8 cellular contexts compared by ENCODE assay signal in the genomic region with DNA sequence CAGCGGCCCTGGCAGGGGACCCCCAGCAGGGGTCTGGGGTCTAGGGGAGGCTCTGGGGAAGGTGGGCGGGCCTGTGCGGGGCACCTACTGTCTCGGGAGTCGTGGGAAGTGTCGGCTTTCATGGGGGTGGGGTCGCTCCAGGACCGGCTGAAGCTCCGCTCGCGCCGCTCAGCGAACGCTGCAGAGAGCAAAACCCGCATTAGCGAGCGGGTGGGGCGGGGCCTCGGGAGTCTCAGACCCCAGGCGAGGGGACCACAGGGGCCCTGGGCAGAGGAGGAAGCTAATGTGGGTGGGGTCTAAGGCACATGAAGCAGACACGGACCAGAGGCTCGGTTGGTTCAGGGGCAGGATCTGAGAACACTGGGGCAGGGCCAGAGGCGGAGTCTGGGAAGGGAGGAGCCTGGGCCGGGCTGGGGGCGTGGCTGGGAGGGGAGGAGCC. TPM values are rescaled to one million over a fixed set of nuclear protein-coding genes. Genes with fewer than 3 reads are reported as not detected.
DNase-seq lines count a peak whose midpoint lies in the region; ATAC-seq and TF ChIP-seq lines count a peak whose summit lies in the region.

No MANE protein-coding gene starts in this region.

- no peak overlapping the region for H3K27ac ChIP-seq in OCI-LY7 (ENCODE audit: low read depth, low read length, poor library complexity, severe bottlenecking)
- H3K27ac ChIP-seq in osteoblast (ENCODE audit: low read depth, low read length): no peak overlapping the region
- no peak overlapping the region for H3K27ac ChIP-seq in aorta (ENCODE audit: low read depth in 1 of 2, low read length in 2 of 2)

- H3K9me2 ChIP-seq in OCI-LY7 (ENCODE audit: insufficient read depth, low read length): no peaks in the 10 kb centered on the region

- H2AFZ ChIP-seq in OCI-LY7 (ENCODE audit: low read length) (no peak overlapping the region), osteoblast (ENCODE audit: low read length) (no peak overlapping the region)

- 65 to 71% methylated on average over 23 to 25 of the region's 25 CpGs for WGBS in aorta, 2 donors

- no TSS peak for BruUV-seq in OCI-LY7 (replicated peaks; lab: Mats Ljungman, UMichigan)

- H3K4me3 ChIP-seq in OCI-LY7 (ENCODE audit: low read depth, low read length, poor library complexity, severe bottlenecking) (no peak overlapping the region), osteoblast (ENCODE audit: insufficient read depth, low read length) (no peak overlapping the region), aorta (ENCODE audit: low read length in 2 of 2) (no peak overlapping the region)

- H3K9me3 ChIP-seq in OCI-LY7 (ENCODE audit: low read length) (no peaks in the 10 kb centered on the region), osteoblast (ENCODE audit: low read depth, low read length) (no peaks in the 10 kb centered on the region), aorta (ENCODE audit: control insufficient read depth, low read length) (no peaks in the 10 kb centered on the region)

- POLR2A ChIA-PET in OCI-LY7 (lab: Charles Lee): interaction anchor here (0.8 kb wide), 1 partner anchor 185 kb away, joined by 3 read pairs; no protein-coding TSS in a partner anchor

- CTCF ChIA-PET in OCI-LY7 (lab: Charles Lee; ENCODE audit: unreplicated experiment): no interaction called here

- H4K20me1 ChIP-seq in OCI-LY7 (ENCODE audit: insufficient read depth, low read length) (no peaks in the 10 kb centered on the region), osteoblast (ENCODE audit: insufficient read depth, low read length) (peaks cover 39% of the 10 kb centered on the region)

- H3K27me3 ChIP-seq in osteoblast (ENCODE audit: insufficient read depth, low read length): no peaks in the 10 kb centered on the region
- H3K27me3 ChIP-seq in aorta (ENCODE audit: control insufficient read depth in 1 of 2, insufficient read depth in 2 of 2, low read length in 1 of 2): no peaks in the 10 kb centered on the region

- H3K36me3 ChIP-seq in OCI-LY7 (ENCODE audit: insufficient read depth, low read length) (peaks cover 17% of the 10 kb centered on the region; the same call in 1 of the 2 replicates), osteoblast (ENCODE audit: insufficient read depth, low read length) (peaks cover 23% of the 10 kb centered on the region), aorta (ENCODE audit: control insufficient read depth in 1 of 2, insufficient read depth in 2 of 2, low read length in 1 of 2) (peaks cover 0 to 1% of the 10 kb centered on the region in 2 donors)

- H3K4me2 ChIP-seq in OCI-LY7 (ENCODE audit: low read length) (peak overlapping the region; percentile 7; the same call in 1 of the 2 replicates), osteoblast (ENCODE audit: insufficient read depth, low read length) (no peak overlapping the region)

- TF ChIP-seq CTCF in OCI-LY7 (conservative IDR thresholded peaks at IDR 0.05; ENCODE audit: low read length): no peak
- no peak for TF ChIP-seq CTCF in osteoblast (IDR thresholded peaks at IDR 0.05; ENCODE audit: extremely low read depth, low read depth, low read length)

- peaks cover 29% of the 10 kb centered on the region for H3K4me1 ChIP-seq in OCI-LY7 (ENCODE audit: insufficient read depth, low read length, poor library complexity, severe bottlenecking)
- H3K4me1 ChIP-seq in osteoblast (ENCODE audit: insufficient read depth, low read length): peaks cover 25% of the 10 kb centered on the region
- peaks cover 0 to 4% of the 10 kb centered on the region in 2 donors for H3K4me1 ChIP-seq in aorta (ENCODE audit: control insufficient read depth in 1 of 2, insufficient read depth in 2 of 2, low read length in 2 of 2)

- ATAC-seq in GM21529 (IDR thresholded peaks at IDR 0.05; ENCODE audit: unreplicated experiment) (peak; percentile 40), aorta (ENCODE audit: low FRiP score) (peak; percentile 56)

- H3K79me2 ChIP-seq in OCI-LY7 (ENCODE audit: insufficient read depth, low read depth, low read length): no peaks in the 10 kb centered on the region
- H3K79me2 ChIP-seq in osteoblast (ENCODE audit: insufficient read depth, low read length): peaks cover 9% of the 10 kb centered on the region

- intact Hi-C loops in OCI-LY7 (cut with micrococcal nuclease; ENCODE audit: unreplicated experiment): no loop called here
- intact Hi-C loops in aorta (cut with DNase I): no loop called here

- DNase-seq in AG08395 (ENCODE audit: low spot score): peak; percentile 79
- peak; percentile 80 for DNase-seq in OCI-LY7 (ENCODE audit: low spot score)
- peak; percentile 44 for DNase-seq in activated T-helper 9 cell treated with anti-CD3 and anti-CD28 coated beads, Interleukin-2, amount 50 U/mL, for 16 hours (ENCODE audit: low read depth)
- DNase-seq in germinal center (ENCODE audit: low spot score): peak; percentile 88
- DNase-seq in osteoblast (ENCODE audit: insufficient read length, low spot score, missing footprints): peak; percentile 97
- peak; percentile 87 to 91 for DNase-seq in aorta
- no peak for DNase-seq in NCI-H510A treated with DMSO at 0.1 percent for 48 hours (lab: John Stamatoyannopoulos, UW)

RNA-seq across cellular contexts. Expression of a gene that starts 5.5 kb away (rescaled TPM):
- total RNA-seq in OCI-LY7 (2014; rRNA removed; shearing (Covaris generic)): 15.8 and 20.3 TPM in 2 replicates
- 29.0 and 29.8 TPM in 2 replicates for total RNA-seq in OCI-LY7 (2022)
- 19.2 and 22.4 TPM in 2 replicates for total RNA-seq in osteoblast
- total RNA-seq in aorta: 10 to 100 TPM; 76.8 to 78.2 TPM
- 100 to 1,000 TPM in 1 of 2 donors, 10 to 100 TPM in 1; 75.5 to 154 TPM for polyA plus RNA-seq in aorta

RNA-seq across cellular contexts. Expression of a gene that starts 12.5 kb away (rescaled TPM):
- total RNA-seq in OCI-LY7 (2014; rRNA removed; shearing (Covaris generic)): not detected in 2 replicates
- total RNA-seq in OCI-LY7 (2022) (not detected in 2 replicates), osteoblast (not detected in 2 replicates), aorta (not detected)
- 1 to 10 TPM in 1 of 2 donors, not detected in 1; 3.1 TPM for polyA plus RNA-seq in aorta

RNA-seq across cellular contexts. Expression of a gene that starts 30.5 kb away (rescaled TPM):
- total RNA-seq in OCI-LY7 (2014; rRNA removed; shearing (Covaris generic)): not detected in 2 replicates
- total RNA-seq in OCI-LY7 (2022) (not detected in 2 replicates), osteoblast (0.36 and 0.88 TPM in 2 replicates), aorta (1 to 10 TPM; 4.1 to 8.5 TPM)
- polyA plus RNA-seq in aorta: 10 to 100 TPM in 1 of 2 donors, 1 to 10 TPM in 1; 2.9 to 12.6 TPM

RNA-seq across cellular contexts. Expression of a gene that starts 30.7 kb away (rescaled TPM):
- total RNA-seq in OCI-LY7 (2014; rRNA removed; shearing (Covaris generic)): 14.2 and 27.0 TPM in 2 replicates
- total RNA-seq in OCI-LY7 (2022) (20.8 and 27.0 TPM in 2 replicates), osteoblast (7.6 and 10.0 TPM in 2 replicates), aorta (10 to 100 TPM; 21.9 to 38.2 TPM)
- polyA plus RNA-seq in aorta: 10 to 100 TPM; 15.9 to 96.8 TPM
